In the genomic region with DNA sequence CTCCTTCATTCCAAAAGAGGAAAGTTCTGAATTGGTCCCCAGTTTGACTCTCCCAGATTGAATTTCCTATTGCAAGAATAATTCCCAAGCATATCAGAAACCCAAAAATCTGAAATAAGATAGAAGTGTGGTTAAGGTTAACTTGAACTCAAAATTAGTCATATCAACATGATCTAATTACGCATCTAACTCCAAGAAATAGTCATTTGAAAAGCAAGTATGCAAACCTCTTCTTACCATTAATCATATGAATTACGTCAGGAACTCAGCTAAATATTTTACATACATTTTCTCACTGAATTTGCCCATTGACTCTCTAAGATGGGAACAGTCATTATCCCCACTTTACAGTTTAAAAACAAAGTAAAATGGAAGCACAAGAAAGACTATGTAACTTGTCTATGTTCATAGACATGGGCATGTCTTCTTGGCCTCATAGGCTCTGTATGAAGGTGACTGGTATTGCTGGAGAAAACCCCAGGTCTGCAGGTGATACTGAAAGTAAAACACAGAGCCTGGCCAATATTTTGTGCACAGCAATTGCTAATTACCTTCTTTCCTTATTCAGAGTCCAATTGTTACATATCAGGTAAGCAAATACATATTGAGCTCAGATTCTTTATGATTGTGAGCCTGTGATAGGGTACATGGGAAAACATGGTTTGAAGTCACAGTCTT, we compare ENCODE assay signal across 10 cellular contexts.
"Had no signal": no experiment of that assay in that cellular context is flagged by ENCODE, and none has a peak within 500 bp of the region (broad histone marks: within the 10 kb centered on the region; RNA-seq: fewer than 3 reads in every experiment).

No MANE protein-coding gene starts in this region.

- H3K4me3 ChIP-seq: cardiac muscle cell had no signal

- H3K4me3 Mint-ChIP-seq: T-helper 2 cell treated with Interferon-gamma antibody and Interleukin-4, amounts not matched to agents 5 μg/mL and 100 μg/mL, for 36 hours had no signal

- H3K27ac ChIP-seq: cardiac muscle cell, epithelial cell of prostate had no signal

- FAIRE-seq: frontal cortex had no signal

- H3K9me3 Mint-ChIP-seq: T-helper 2 cell treated with Interferon-gamma antibody and Interleukin-4, amounts not matched to agents 5 μg/mL and 100 μg/mL, for 36 hours had no signal

- H3K27ac Mint-ChIP-seq: T-helper 2 cell treated with Interferon-gamma antibody and Interleukin-4, amounts not matched to agents 5 μg/mL and 100 μg/mL, for 36 hours had no signal

- DNase-seq: activated CD4-positive, alpha-beta T cell treated with anti-CD3 and anti-CD28 coated beads, Interleukin-2, amount 50 U/mL, for 1 hour; activated CD4-positive, CD25-positive, alpha-beta regulatory T cell; activated effector memory CD4-positive, alpha-beta T cell treated with Interleukin-2 at 50 U/mL for 16 hours; activated naive CD4-positive, alpha-beta T cell treated with anti-CD3 and anti-CD28 coated beads, Interleukin-2, amount 50 U/mL, for 16 hours; stimulated activated CD4-positive, alpha-beta T cell treated with anti-CD3 and anti-CD28 coated beads, Interleukin-12 subunit alpha, Interleukin-12 subunit beta, amount 100 ng/mL, for 4 hours; stimulated activated CD4-positive, alpha-beta T cell treated with anti-CD3 and anti-CD28 coated beads, Interleukin-2, amount 100 ng/mL, for 24 hours had no signal
